10 cellular contexts compared by ENCODE assay signal in the genomic region with DNA sequence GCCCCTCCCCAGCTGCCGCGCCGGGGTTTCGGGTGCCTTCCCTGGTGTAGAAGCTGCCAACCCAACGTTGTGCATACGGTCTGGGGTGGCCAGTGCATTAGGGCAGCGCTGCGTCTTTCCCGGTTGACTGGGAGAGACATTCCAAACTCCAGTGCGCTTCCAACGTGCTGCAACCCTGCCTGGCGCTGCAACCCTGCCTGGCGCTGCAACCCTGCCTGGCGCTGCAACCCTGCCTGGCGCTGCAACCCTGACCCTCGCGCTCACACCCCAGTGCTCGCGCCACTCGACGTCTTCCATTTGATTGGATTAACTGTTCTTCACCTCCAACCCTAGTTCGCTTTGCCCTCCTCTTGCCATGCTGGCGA. TPM values are rescaled to one million over a fixed set of nuclear protein-coding genes. Genes with fewer than 3 reads are reported as not detected.
DNase-seq lines count a peak whose midpoint lies in the region; ATAC-seq and TF ChIP-seq lines count a peak whose summit lies in the region.
"Had no signal": no experiment of that assay in that cellular context is flagged by ENCODE, and none has a peak within 500 bp of the region (broad histone marks: within the 10 kb centered on the region; RNA-seq: fewer than 3 reads in every experiment).

No MANE protein-coding gene starts in this region.

- peaks cover 21% of the 10 kb centered on the region for H3K4me1 Mint-ChIP-seq in brain
- H3K4me1 Mint-ChIP-seq in activated naive CD4-positive, alpha-beta T cell treated with anti-CD3 and anti-CD28 coated beads, Interleukin-2, amount 10 ng/mL, durations not matched to agents 7 days and 5 days: peaks cover 8% of the 10 kb centered on the region

- H3K27ac ChIP-seq in subcutaneous abdominal adipose tissue (ENCODE audit: low read depth, low read length): no peak overlapping the region

- H3K4me3 ChIP-seq in subcutaneous abdominal adipose tissue (ENCODE audit: low read depth in 1 of 5, low read length in 5 of 5): peak overlapping the region in 4 of 5 donors; percentile 44 to 59 (median 50)

- peak overlapping the region in 1 of 5 donors; percentile 48 for H3K9ac ChIP-seq in subcutaneous abdominal adipose tissue (ENCODE audit: low read length in 5 of 5)

- TF ChIP-seq CTCF in brain (conservative IDR thresholded peaks at IDR 0.05): no peak

- peaks cover 29 to 51% (median 45%) of the 10 kb centered on the region in 5 donors for H3K27me3 ChIP-seq in subcutaneous abdominal adipose tissue (ENCODE audit: control insufficient read depth in 5 of 5, insufficient read depth in 4 of 5, low read length in 5 of 5)

- H3K36me3 Mint-ChIP-seq in brain: no peaks in the 10 kb centered on the region
- H3K36me3 Mint-ChIP-seq in activated naive CD4-positive, alpha-beta T cell treated with anti-CD3 and anti-CD28 coated beads, Interleukin-2, amount 10 ng/mL, durations not matched to agents 7 days and 5 days: no peaks in the 10 kb centered on the region

- no peak overlapping the region for H3K27ac Mint-ChIP-seq in brain
- H3K27ac Mint-ChIP-seq in activated naive CD4-positive, alpha-beta T cell treated with anti-CD3 and anti-CD28 coated beads, Interleukin-2, amount 10 ng/mL, durations not matched to agents 7 days and 5 days: no peak overlapping the region

- H3K27me3 Mint-ChIP-seq in brain: peaks cover 75% of the 10 kb centered on the region
- peaks cover 82% of the 10 kb centered on the region for H3K27me3 Mint-ChIP-seq in activated naive CD4-positive, alpha-beta T cell treated with anti-CD3 and anti-CD28 coated beads, Interleukin-2, amount 10 ng/mL, durations not matched to agents 7 days and 5 days

- no peaks in the 10 kb centered on the region for H3K36me3 ChIP-seq in subcutaneous abdominal adipose tissue (ENCODE audit: control insufficient read depth in 5 of 5, insufficient read depth in 5 of 5, low read length in 5 of 5)

- DNase-seq in NCI-H1105 treated with DMSO at 0.1 percent for 48 hours (lab: John Stamatoyannopoulos, UW) (peak; percentile 34), NCI-H1105 (lab: John Stamatoyannopoulos, UW) (no peak), left colon (no peak)
- no peak for DNase-seq in activated naive CD4-positive, alpha-beta T cell treated with anti-CD3 and anti-CD28 coated beads, Interleukin-2, amount 10 ng/mL, durations not matched to agents 7 days and 5 days

- no peaks in the 10 kb centered on the region for H3K9me3 ChIP-seq in subcutaneous abdominal adipose tissue (ENCODE audit: control insufficient read depth in 5 of 5, low read length in 5 of 5)

- ATAC-seq in left colon (peak; percentile 11), GM19467 (IDR thresholded peaks at IDR 0.05; ENCODE audit: unreplicated experiment) (no peak), GM19455 (IDR thresholded peaks at IDR 0.05; ENCODE audit: unreplicated experiment) (no peak)

- H3K9me3 Mint-ChIP-seq in brain: peaks cover 0 to 14% (median 0%) of the 10 kb centered on the region in 5 experiments
- H3K9me3 Mint-ChIP-seq in activated naive CD4-positive, alpha-beta T cell treated with anti-CD3 and anti-CD28 coated beads, Interleukin-2, amount 10 ng/mL, durations not matched to agents 7 days and 5 days: no peaks in the 10 kb centered on the region

- intact Hi-C loops in left colon (cut with DNase I, micrococcal nuclease): loop anchor here in 1 of 2 donors (10.0 kb wide), 1 partner anchor 70 kb away; no protein-coding TSS in a partner anchor

- peaks cover 0 to 22% (median 17%) of the 10 kb centered on the region in 5 donors for H3K4me1 ChIP-seq in subcutaneous abdominal adipose tissue (ENCODE audit: control insufficient read depth in 5 of 5, insufficient read depth in 5 of 5, low read length in 5 of 5)

- CTCF ChIA-PET in activated naive CD4-positive, alpha-beta T cell treated with anti-CD3 and anti-CD28 coated beads, Interleukin-2, amount 10 ng/mL, durations not matched to agents 7 days and 5 days (lab: Charles Lee): interaction anchor here (1.0 to 4.4 kb wide), 4 partner anchors 8 to 66 kb away, joined by 3 to 55 read pairs (median 3); no protein-coding TSS in a partner anchor

- peak overlapping the region; percentile 82 to 86 (median 85) for H3K4me3 Mint-ChIP-seq in brain
- no peak overlapping the region for H3K4me3 Mint-ChIP-seq in activated naive CD4-positive, alpha-beta T cell treated with anti-CD3 and anti-CD28 coated beads, Interleukin-2, amount 10 ng/mL, durations not matched to agents 7 days and 5 days

RNA-seq across cellular contexts. Expression of gene HAP1, which starts 0.5 kb away (rescaled TPM):
- 3.9 TPM for polyA plus RNA-seq in brain (ENCODE audit: insufficient read depth, low read depth, low replicate concordance)
- under 1 TPM; 0.42 to 0.73 TPM for total RNA-seq in left colon

RNA-seq across cellular contexts. Expression of gene GAST, which starts 22.8 kb away (rescaled TPM):
- polyA plus RNA-seq in brain (ENCODE audit: insufficient read depth, low read depth, low replicate concordance): not detected
- total RNA-seq in left colon: not detected
- total RNA-seq: HT1080, renal cortical epithelial cell had no signal

RNA-seq across cellular contexts. Expression of gene EIF1, which starts 46.2 kb away (rescaled TPM):
- 1,760 TPM for polyA plus RNA-seq in brain (ENCODE audit: insufficient read depth, low read depth, low replicate concordance)
- total RNA-seq in left colon: 100 to 1,000 TPM; 596 to 603 TPM

RNA-seq across cellular contexts. Expression of gene JUP, which starts 51.6 kb away (rescaled TPM):
- 195 TPM for polyA plus RNA-seq in brain (ENCODE audit: insufficient read depth, low read depth, low replicate concordance)
- 100 to 1,000 TPM; 343 to 345 TPM for total RNA-seq in left colon
